In the genomic region with DNA sequence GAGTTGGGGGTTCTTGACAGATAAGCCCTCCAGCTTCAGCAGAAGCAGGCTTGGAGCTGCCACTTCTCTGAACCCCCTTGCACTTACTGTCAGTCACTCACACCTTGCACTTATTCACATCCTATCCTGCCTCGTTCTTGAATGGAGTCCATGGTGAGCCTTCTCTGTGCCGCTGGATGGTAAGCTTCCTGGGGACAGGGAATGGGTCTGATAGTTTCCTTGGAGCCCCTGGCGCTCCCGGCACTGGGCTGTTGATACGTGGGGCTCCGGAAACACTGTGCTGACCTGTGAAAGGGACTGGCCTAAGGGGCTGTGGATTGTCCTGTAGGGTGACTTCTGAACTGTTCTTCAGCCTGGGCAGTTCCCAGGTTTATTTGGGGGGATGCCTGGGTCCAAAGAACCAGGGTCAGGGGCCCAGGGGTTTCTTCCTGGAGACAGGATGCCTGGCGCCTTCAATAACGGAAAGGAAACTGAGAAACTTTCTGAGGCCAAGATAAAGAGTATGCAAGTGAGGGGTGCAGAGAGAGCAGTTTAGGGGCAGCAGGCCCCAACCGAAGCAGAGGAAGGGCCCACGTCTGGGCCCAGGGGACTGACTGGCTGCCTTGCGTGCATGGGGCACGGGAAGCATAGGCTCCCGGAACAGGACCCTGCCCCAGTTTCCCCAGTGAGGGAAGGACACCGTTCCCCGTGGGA, we compare ENCODE assay signal across 8 cellular contexts. TPM values are rescaled to one million over a fixed set of nuclear protein-coding genes. Genes with fewer than 3 reads are reported as not detected.
A peak's percentile ranks its signal among the peaks of the same experiment; 100 is the strongest.
DNase-seq lines count a peak whose midpoint lies in the region; ATAC-seq and TF ChIP-seq lines count a peak whose summit lies in the region.

No MANE protein-coding gene starts in this region.

- H3K4me3 ChIP-seq in WERI-Rb-1 (ENCODE audit: low read depth, low read length) (peak overlapping the region; percentile 86), skin epidermis (peak overlapping the region; percentile 39 to 72 (median 54))

- no peaks in the 10 kb centered on the region for H3K9me3 ChIP-seq in WERI-Rb-1 (ENCODE audit: severe bottlenecking)

- TF ChIP-seq CTCF in WERI-Rb-1 (IDR thresholded peaks at IDR 0.05; ENCODE audit: low read depth, low read length) (no peak), glutamatergic neuron (IDR thresholded peaks at IDR 0.05; ENCODE audit: partially characterized antibody, unreplicated experiment) (no peak)

- peak overlapping the region; percentile 90 for H3K27ac Mint-ChIP-seq in activated T-cell treated with anti-CD3 and anti-CD28 coated beads, Interleukin-2, amount 50 U/mL, for 24 hours
- H3K27ac Mint-ChIP-seq in glutamatergic neuron (ENCODE audit: unreplicated experiment), result peak overlapping the region; percentile 89

- H3K4me1 Mint-ChIP-seq in activated T-cell treated with anti-CD3 and anti-CD28 coated beads, Interleukin-2, amount 50 U/mL, for 24 hours (ENCODE audit: low read depth), result peaks cover 44% of the 10 kb centered on the region
- peaks cover 40% of the 10 kb centered on the region for H3K4me1 Mint-ChIP-seq in glutamatergic neuron (ENCODE audit: low read depth, unreplicated experiment)

- peak; percentile 41 for ATAC-seq in HG03064 (IDR thresholded peaks at IDR 0.05; ENCODE audit: low read depth, unreplicated experiment)
- ATAC-seq in GM18873 (IDR thresholded peaks at IDR 0.05; ENCODE audit: low FRiP score, unreplicated experiment), result no peak

- no peaks in the 10 kb centered on the region for H3K27me3 ChIP-seq in WERI-Rb-1 (ENCODE audit: insufficient read depth, low read depth, severe bottlenecking)

- H3K36me3 Mint-ChIP-seq in activated T-cell treated with anti-CD3 and anti-CD28 coated beads, Interleukin-2, amount 50 U/mL, for 24 hours (ENCODE audit: low read depth), result peaks cover 34% of the 10 kb centered on the region
- H3K36me3 Mint-ChIP-seq in glutamatergic neuron (ENCODE audit: unreplicated experiment), result no peaks in the 10 kb centered on the region

- no peaks in the 10 kb centered on the region for H3K27me3 Mint-ChIP-seq in activated T-cell treated with anti-CD3 and anti-CD28 coated beads, Interleukin-2, amount 50 U/mL, for 24 hours
- H3K27me3 Mint-ChIP-seq in glutamatergic neuron (ENCODE audit: unreplicated experiment), result peaks cover 8% of the 10 kb centered on the region

- no peaks in the 10 kb centered on the region for H3K9me3 Mint-ChIP-seq in activated T-cell treated with anti-CD3 and anti-CD28 coated beads, Interleukin-2, amount 50 U/mL, for 24 hours
- H3K9me3 Mint-ChIP-seq in glutamatergic neuron (ENCODE audit: unreplicated experiment), result peaks cover 2% of the 10 kb centered on the region

- peaks cover 18% of the 10 kb centered on the region for H3K36me3 ChIP-seq in WERI-Rb-1

- H3K27ac ChIP-seq in WERI-Rb-1, result peak overlapping the region; percentile 99
- peak overlapping the region in 20 of 21 experiments; percentile 45 to 96 (median 80) for H3K27ac ChIP-seq in skin epidermis

- peak; percentile 53 for DNase-seq in activated T-cell treated with anti-CD3 and anti-CD28 coated beads, Interleukin-2, amount 50 U/mL, for 24 hours
- no peak for DNase-seq in activated T-cell treated with anti-CD3 and anti-CD28 coated beads, Interleukin-2, amount 50 U/mL, for 1 hour
- DNase-seq in WERI-Rb-1 (no peak), glutamatergic neuron (no peak), foreskin melanocyte (no peak)

- peak overlapping the region; percentile 96 for H3K4me3 Mint-ChIP-seq in activated T-cell treated with anti-CD3 and anti-CD28 coated beads, Interleukin-2, amount 50 U/mL, for 24 hours
- peak overlapping the region; percentile 95 for H3K4me3 Mint-ChIP-seq in glutamatergic neuron (ENCODE audit: unreplicated experiment)

RNA-seq across cellular contexts. Expression of a gene that starts 0.7 kb away (rescaled TPM):
- total RNA-seq in glutamatergic neuron (ENCODE audit: unreplicated experiment), result 10.4 TPM

RNA-seq across cellular contexts. Expression of a gene that starts 50.9 kb away (rescaled TPM):
- total RNA-seq in glutamatergic neuron (ENCODE audit: unreplicated experiment), result 7.2 TPM
